In genomic region chr20:35491823-35492222, GRCh38 we compare ENCODE assay signal across 1 cellular context.
TF ChIP-seq lines count a peak whose summit lies in the region.

No MANE protein-coding gene starts in this region.

TF ChIP-seq in GM12878, 131 proteins besides CTCF, POLR2A, EP300 and RAD21:
- TF ChIP-seq ZZZ3 (IDR thresholded peaks at IDR 0.05; ENCODE audit: control insufficient read depth, insufficient read length, low read depth), result no peak
- no peak for TF ChIP-seq HDAC2 (IDR thresholded peaks at IDR 0.05)
- no peak for TF ChIP-seq IRF3 (IDR thresholded peaks at IDR 0.05)
- TF ChIP-seq WRNIP1 (IDR thresholded peaks at IDR 0.05; ENCODE audit: borderline replicate concordance, low read depth, low read length), result no peak
- TF ChIP-seq CUX1 (IDR thresholded peaks at IDR 0.05; ENCODE audit: insufficient replicate concordance, low read depth, low read length), result no peak
- no peak for TF ChIP-seq RUNX3 (IDR thresholded peaks at IDR 0.05; ENCODE audit: low read length)
